In the genomic region with DNA sequence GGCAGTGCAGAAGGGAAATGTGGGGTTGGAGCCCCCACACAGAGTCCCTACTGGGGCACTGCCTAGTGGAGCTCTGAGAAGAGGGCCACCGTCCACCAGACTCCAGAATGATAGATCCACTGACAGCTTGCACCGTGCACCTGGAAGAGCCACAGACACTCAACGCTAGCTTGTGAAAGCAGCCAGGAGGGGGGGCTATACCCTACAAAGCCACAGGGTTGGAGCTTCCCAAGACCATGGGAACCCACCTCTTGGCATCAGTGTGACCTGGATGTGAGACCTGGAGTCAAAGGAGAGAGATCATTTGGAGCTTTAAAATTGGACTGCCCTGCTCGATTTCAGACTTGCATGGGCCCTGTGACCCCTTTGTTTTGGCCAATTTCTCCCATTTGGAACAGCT, we compare ENCODE assay signal across 5 cellular contexts.
DNase-seq lines count a peak whose midpoint lies in the region; ATAC-seq and TF ChIP-seq lines count a peak whose summit lies in the region.
"Not testable (repeated sequence)": the region's sequence is repeated elsewhere in the genome, so short reads cannot be mapped to it uniquely, and the experiment has no call there.

No MANE protein-coding gene starts in this region.

- H2AFZ ChIP-seq in H9 (ENCODE audit: low read length) = not testable (repeated sequence)

- DNase-seq in H9 = not testable (repeated sequence)
- DNase-seq in WTC11 (ENCODE audit: low spot score) (peak; percentile 25), coronary artery (ENCODE audit: low spot score) (peak; percentile 26), endodermal cell (peak; percentile 53)

- H3K79me1 ChIP-seq in H9 (ENCODE audit: insufficient read depth, low read depth, low read length, poor library complexity, severe bottlenecking) = peaks cover 15% of the 10 kb centered on the region

- H3K18ac ChIP-seq in H9 (ENCODE audit: insufficient read length, low read depth, low read length) = not testable (repeated sequence)

- H3K56ac ChIP-seq in H9 (ENCODE audit: insufficient read length, low read depth, low read length) = not testable (repeated sequence)

- not testable (repeated sequence) for H3K9me2 ChIP-seq in DOHH2 (replicated peaks; ENCODE audit: control insufficient read depth, low read length)

- H3K4me1 ChIP-seq in DOHH2 (ENCODE audit: control insufficient read depth, low read length); H9 (ENCODE audit: insufficient read depth, low read length); endodermal cell (ENCODE audit: control insufficient read depth, insufficient read depth, low read length): not testable (repeated sequence)

- H3K23me2 ChIP-seq in H9 (ENCODE audit: insufficient read length, low read depth, low read length, poor library complexity, severe bottlenecking) = not testable (repeated sequence)

- POLR2A ChIA-PET in WTC11 (lab: Charles Lee) = not testable (repeated sequence)

- no CpG with 5 or more reads among the region's 4 CpGs for WGBS in H9 (ENCODE audit: extremely low coverage, insufficient read length, low lambda C conversion rate)
- 92 to 93% methylated on average over 3 to 4 of the region's 4 CpGs for WGBS in endodermal cell (ENCODE audit: insufficient coverage in 1 of 2, insufficient read length in 1 of 2), 2 experiments

- H3K4me3 Mint-ChIP-seq in H9, WTC11, endodermal cell: not testable (repeated sequence)

- not testable (repeated sequence) for H2AK5ac ChIP-seq in H9 (ENCODE audit: insufficient read length, low read length)

- H2BK15ac ChIP-seq in H9 (ENCODE audit: low read depth, low read length) = not testable (repeated sequence)

- H3K36me3 ChIP-seq in DOHH2 (ENCODE audit: control insufficient read depth, low read length); endodermal cell (ENCODE audit: control insufficient read depth, insufficient read depth, low read length): not testable (repeated sequence)

- H3K4me1 Mint-ChIP-seq in H9 (peaks cover 32 to 36% of the 10 kb centered on the region in 2 experiments), WTC11 (peaks cover 44% of the 10 kb centered on the region)
- H3K4me1 Mint-ChIP-seq in endodermal cell = not testable (repeated sequence)

- H2BK5ac ChIP-seq in H9 (ENCODE audit: insufficient read length, low read length) = not testable (repeated sequence)

- peaks cover 6 to 15% of the 10 kb centered on the region in 2 experiments for H3K9me3 Mint-ChIP-seq in H9
- H3K9me3 Mint-ChIP-seq in WTC11 = peaks cover 20% of the 10 kb centered on the region
- H3K9me3 Mint-ChIP-seq in endodermal cell = peaks cover 13% of the 10 kb centered on the region

- not testable (repeated sequence) for H2BK12ac ChIP-seq in H9 (ENCODE audit: insufficient read length, low read depth, low read length)

- H3K79me2 ChIP-seq in DOHH2 (ENCODE audit: control insufficient read depth, low read length) = not testable (repeated sequence)
- peaks cover 29% of the 10 kb centered on the region; the same call in 1 of the 2 replicates for H3K79me2 ChIP-seq in H9 (ENCODE audit: insufficient read depth, low read length)

- not testable (repeated sequence) for H3K4me2 ChIP-seq in DOHH2 (ENCODE audit: low read length); H9 (ENCODE audit: insufficient read depth, insufficient read length, low read length)

- not testable (repeated sequence) for H3K4ac ChIP-seq in H9 (ENCODE audit: low read depth, low read length)

- not testable (repeated sequence) for H4K5ac ChIP-seq in H9 (ENCODE audit: insufficient read length, low read depth, low read length)

- not testable (repeated sequence) for H3K14ac ChIP-seq in H9 (ENCODE audit: insufficient read depth, low read length)

- H3F3A ChIP-seq in DOHH2 (ENCODE audit: control insufficient read depth, insufficient read depth) = not testable (repeated sequence)

- H2BK20ac ChIP-seq in H9 (ENCODE audit: low read depth, low read length, poor library complexity, severe bottlenecking) = not testable (repeated sequence)

- not testable (repeated sequence) for H2BK120ac ChIP-seq in H9 (ENCODE audit: low read depth, low read length, poor library complexity, severe bottlenecking)

- not testable (repeated sequence) for H3K27ac Mint-ChIP-seq in H9, endodermal cell
- peak overlapping the region; percentile 66; the same call in 1 of the 2 replicates for H3K27ac Mint-ChIP-seq in WTC11

- H3K9me3 ChIP-seq in DOHH2 (ENCODE audit: control insufficient read depth, insufficient read depth, low read length); H9 (ENCODE audit: control insufficient read depth, low read depth, low read length): not testable (repeated sequence)
- peaks cover 15% of the 10 kb centered on the region for H3K9me3 ChIP-seq in endodermal cell (ENCODE audit: control insufficient read depth, low read length)

- peaks cover 14 to 28% (median 17%) of the 10 kb centered on the region in 3 experiments for H3K36me3 Mint-ChIP-seq in H9 (ENCODE audit: insufficient read depth in 1 of 3, low read depth in 3 of 3)
- peaks cover 28% of the 10 kb centered on the region for H3K36me3 Mint-ChIP-seq in WTC11
- peaks cover 38% of the 10 kb centered on the region for H3K36me3 Mint-ChIP-seq in endodermal cell (ENCODE audit: low read depth)

- peak; percentile 9 for TF ChIP-seq CTCF in DOHH2 (IDR thresholded peaks at IDR 0.05; ENCODE audit: low read depth, low read length, poor library complexity, severe bottlenecking)
- TF ChIP-seq CTCF in H9 (conservative IDR thresholded peaks at IDR 0.05) = peak; percentile 30; the same call in 2 of the 3 replicates
- TF ChIP-seq CTCF in WTC11 (IDR thresholded peaks at IDR 0.05); coronary artery (IDR thresholded peaks at IDR 0.05): not testable (repeated sequence)
- TF ChIP-seq CTCF in endodermal cell (conservative IDR thresholded peaks at IDR 0.05) = peak; percentile 29

- H3K27ac ChIP-seq in DOHH2 (ENCODE audit: low read depth, low read length); H9 (ENCODE audit: insufficient read length, low read depth, low read length); coronary artery; endodermal cell (ENCODE audit: low read depth, low read length): not testable (repeated sequence)

- not testable (repeated sequence) for ATAC-seq in WTC11

- H3K27me3 ChIP-seq in DOHH2 (ENCODE audit: control insufficient read depth, low read length); H9 (ENCODE audit: insufficient read depth, low read length); endodermal cell (ENCODE audit: control insufficient read depth, insufficient read depth, low read length, poor library complexity, severe bottlenecking): not testable (repeated sequence)

- H3K23ac ChIP-seq in H9 (ENCODE audit: insufficient read length, low read depth, low read length) = not testable (repeated sequence)

- H4K20me1 ChIP-seq in DOHH2 (ENCODE audit: control insufficient read depth, insufficient read depth, low read depth, low read length); H9 (ENCODE audit: control insufficient read depth, insufficient read depth, insufficient read length): not testable (repeated sequence)

- H3K9ac ChIP-seq in H9 (ENCODE audit: extremely low read depth, insufficient read length, low read length); endodermal cell (ENCODE audit: extremely low read depth, low read length, poor library complexity, severe bottlenecking): not testable (repeated sequence)

- CTCF ChIA-PET in WTC11 (lab: Charles Lee) = interaction anchor here (0.9 kb wide), 1 partner anchor 47 kb away, joined by 5 read pairs; no protein-coding TSS in a partner anchor

- H4K91ac ChIP-seq in H9 (ENCODE audit: insufficient read length, low read depth, low read length) = not testable (repeated sequence)

- H4K8ac ChIP-seq in H9 (replicated peaks; ENCODE audit: insufficient read length, low read depth, low read length) = not testable (repeated sequence)

- H3K27me3 Mint-ChIP-seq in H9 (ENCODE audit: low read depth); WTC11 (ENCODE audit: low read depth); endodermal cell (ENCODE audit: insufficient read depth): not testable (repeated sequence)

- H3T11ph ChIP-seq in H9 (ENCODE audit: low read length) = not testable (repeated sequence)

- H3K4me3 ChIP-seq in DOHH2 (ENCODE audit: low read length); coronary artery; endodermal cell (ENCODE audit: low read length): not testable (repeated sequence)
